In the genomic region with DNA sequence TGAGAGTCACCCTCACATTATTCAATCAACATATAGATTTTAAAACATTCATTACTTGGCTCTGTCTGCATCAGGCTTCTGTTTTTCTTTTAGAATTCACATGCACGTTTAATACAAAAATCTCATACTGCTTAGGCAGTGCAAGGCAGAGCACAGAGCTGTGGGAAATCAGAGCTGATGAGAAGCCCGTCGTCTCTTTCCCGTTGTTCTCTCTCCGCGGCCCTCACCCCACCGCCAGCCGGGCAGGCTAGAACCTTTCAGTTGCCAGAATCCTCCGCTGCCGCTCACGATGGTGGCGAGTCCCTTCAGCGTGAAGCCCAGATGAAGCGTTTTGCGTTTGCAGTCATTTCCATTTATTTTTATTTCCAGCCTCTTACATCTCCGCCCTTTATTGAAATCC, we compare ENCODE assay signal across 21 cellular contexts.
DNase-seq lines count a peak whose midpoint lies in the region; ATAC-seq and TF ChIP-seq lines count a peak whose summit lies in the region.
"Had no signal": no experiment of that assay in that cellular context is flagged by ENCODE, and none has a peak within 500 bp of the region (broad histone marks: within the 10 kb centered on the region; RNA-seq: fewer than 3 reads in every experiment).

No MANE protein-coding gene starts in this region.

- CTCF ChIA-PET in AG04450 (lab: Charles Lee) = no interaction called here

- no peak overlapping the region for H2AK5ac ChIP-seq in neuronal stem cell (ENCODE audit: low read depth, low read length)

- WGBS in neuronal stem cell (ENCODE audit: extremely low coverage in 2 of 2, insufficient read length in 2 of 2, insufficient replicate concordance in 1 of 2), 2 donors = no CpG with 5 or more reads among the region's 16 CpGs

- no peak overlapping the region for H2BK12ac ChIP-seq in neuronal stem cell (ENCODE audit: low read length)

- DNase-seq in AG04450 (ENCODE audit: low read depth, low spot score) = no peak
- DNase-seq in cardiac fibroblast (ENCODE audit: low read depth in 2 of 2) = peak; percentile 3 to 7
- peak; percentile 24 for DNase-seq in left kidney (ENCODE audit: low read depth, low spot score)
- no peak for DNase-seq in ureter (ENCODE audit: low spot score)
- DNase-seq in OCI-M1 (lab: John Stamatoyannopoulos, UW) = no peak
- DNase-seq in neuronal stem cell (ENCODE audit: low spot score) = no peak
- DNase-seq: CD8-positive, alpha-beta memory T cell; DMS79 treated with DMSO at 0.1 percent for 48 hours; NCI-H1048; NCI-H1436 treated with DMSO at 0.1 percent for 48 hours; NCI-H2029 treated with DMSO at 0.1 percent for 48 hours; NCI-H2171 treated with DMSO at 0.1 percent for 48 hours; NCI-H748 treated with DMSO at 0.1 percent for 48 hours; PC-9 had no signal

- H3K4me3 ChIP-seq in AG04450 (ENCODE audit: low read depth, low read length) (no peak overlapping the region), cardiac fibroblast (replicated peaks in 1 of 2; ENCODE audit: low read depth in 2 of 2, low read length in 2 of 2) (no peak overlapping the region), skeletal muscle satellite cell (ENCODE audit: low read length) (no peak overlapping the region), neuronal stem cell (ENCODE audit: low read length in 2 of 2) (no peak overlapping the region)
- H3K4me3 ChIP-seq: BLaER1, GM12878, PC-9 had no signal

- no peak overlapping the region for H2BK15ac ChIP-seq in neuronal stem cell (ENCODE audit: low read length)

- H4K91ac ChIP-seq in neuronal stem cell (ENCODE audit: low read depth, low read length, poor library complexity) = no peak overlapping the region

- peak overlapping the region; percentile 69 for H3K4me2 ChIP-seq in skeletal muscle satellite cell (ENCODE audit: low read length)
- no peak overlapping the region for H3K4me2 ChIP-seq in neuronal stem cell (ENCODE audit: insufficient read depth, low read length, poor library complexity, severe bottlenecking)
- H3K4me2 ChIP-seq: BLaER1, KMS-11, PC-9 had no signal

- H2BK5ac ChIP-seq in neuronal stem cell (ENCODE audit: low read length) = no peak overlapping the region

- POLR2A ChIA-PET in AG04450 (lab: Yijun Ruan, JAX) = no interaction called here

- H3K36me3 ChIP-seq in skeletal muscle satellite cell (ENCODE audit: insufficient read depth, low read length) (peaks cover 5% of the 10 kb centered on the region), neuronal stem cell (replicated peaks in 1 of 2; ENCODE audit: control insufficient read depth in 2 of 2, insufficient read depth in 2 of 2, low read length in 2 of 2) (no peaks in the 10 kb centered on the region)
- H3K36me3 ChIP-seq: BLaER1 had no signal

- H3K18ac ChIP-seq in neuronal stem cell (ENCODE audit: low read length) = no peak overlapping the region

- no peak overlapping the region for H3K4ac ChIP-seq in neuronal stem cell (ENCODE audit: low read length)

- no peaks in the 10 kb centered on the region for H3K79me1 ChIP-seq in neuronal stem cell (ENCODE audit: low read depth, low read length)

- TF ChIP-seq CTCF in AG04450 (IDR thresholded peaks at IDR 0.05; ENCODE audit: low read depth, low read length) (no peak), cardiac fibroblast (IDR thresholded peaks at IDR 0.05; ENCODE audit: low read depth, low read length) (no peak)

- peak overlapping the region; percentile 21 for H3K27ac ChIP-seq in AG04450 (ENCODE audit: low read depth, low read length)
- no peak overlapping the region for H3K27ac ChIP-seq in neuronal stem cell (replicated peaks; ENCODE audit: low read length)
- H3K27ac ChIP-seq: 22Rv1, BLaER1, KMS-11, PC-9 had no signal

- no peak overlapping the region for H2BK120ac ChIP-seq in neuronal stem cell (ENCODE audit: low read depth, low read length)

- H4K8ac ChIP-seq in neuronal stem cell (ENCODE audit: low read depth, low read length) = no peak overlapping the region

- H3K9me3 ChIP-seq in AG04450 (ENCODE audit: control insufficient read depth, insufficient read depth, low read length) (peaks cover 48% of the 10 kb centered on the region), skeletal muscle satellite cell (replicated peaks; ENCODE audit: low read length) (no peaks in the 10 kb centered on the region), neuronal stem cell (replicated peaks in 1 of 2; ENCODE audit: control insufficient read depth in 2 of 2, insufficient read depth in 1 of 2, low read depth in 1 of 2, low read length in 2 of 2) (no peaks in the 10 kb centered on the region)

- no peak for ATAC-seq in GM21390 (IDR thresholded peaks at IDR 0.05; ENCODE audit: unreplicated experiment)
- ATAC-seq: GM12878, HepG2 had no signal

- H3K23ac ChIP-seq in neuronal stem cell (ENCODE audit: low read depth, low read length, poor library complexity) = no peak overlapping the region

- no peak overlapping the region for H3K14ac ChIP-seq in neuronal stem cell (ENCODE audit: low read length)

- H3K9ac ChIP-seq in skeletal muscle satellite cell (ENCODE audit: low read depth, low read length) (peak overlapping the region; percentile 28), neuronal stem cell (ENCODE audit: low read depth, low read length, poor library complexity) (no peak overlapping the region)
- H3K9ac ChIP-seq: BLaER1, KMS-11 had no signal

- no peak overlapping the region for H2AFZ ChIP-seq in neuronal stem cell (ENCODE audit: low read length)
- H2AFZ ChIP-seq: PC-9 had no signal

- H3K27me3 ChIP-seq in AG04450 (ENCODE audit: control insufficient read depth, insufficient read depth, low read length) (no peaks in the 10 kb centered on the region), skeletal muscle satellite cell (ENCODE audit: control insufficient read depth, insufficient read depth, low read length) (no peaks in the 10 kb centered on the region), neuronal stem cell (ENCODE audit: control insufficient read depth in 3 of 3, insufficient read depth in 3 of 3, low read depth in 1 of 3, low read length in 3 of 3) (no peaks in the 10 kb centered on the region)
- H3K27me3 ChIP-seq: BLaER1 had no signal

- H3K4me1 ChIP-seq in skeletal muscle satellite cell (ENCODE audit: control insufficient read depth, insufficient read depth, low read length) (peaks cover 11% of the 10 kb centered on the region), neuronal stem cell (ENCODE audit: control insufficient read depth in 2 of 2, insufficient read depth in 1 of 2, low read depth in 1 of 2, low read length in 2 of 2) (no peaks in the 10 kb centered on the region)

Comparison
In these comparisons a context has a peak if more than half of its experiments do, and no peak if none do; other contexts are left out.
1. DNase-seq: peak in cardiac fibroblast (2 of 2) and left kidney (single experiment); none in AG04450 (single experiment), ureter (single experiment), OCI-M1 (single experiment) and neuronal stem cell (single experiment).